In genomic region chr19:50026550-50026906, GRCh38 we compare ENCODE assay signal across 7 cellular contexts. TPM values are rescaled to one million over a fixed set of nuclear protein-coding genes. Genes with fewer than 3 reads are reported as not detected.
DNase-seq lines count a peak whose midpoint lies in the region; ATAC-seq and TF ChIP-seq lines count a peak whose summit lies in the region.

No MANE protein-coding gene starts in this region.

- H4K20me1 ChIP-seq in HCT116 (ENCODE audit: insufficient read depth): 0 out of 2 replicates have a peak, but pooled peaks cover 5% of the 10 kb centered on the region

- H3K9me3 ChIP-seq in HCT116 (ENCODE audit: control insufficient read depth in 1 of 2, insufficient read depth in 1 of 2, low read depth in 1 of 2, low read length in 2 of 2) (no peaks in the 10 kb centered on the region), right cardiac atrium (ENCODE audit: control insufficient read depth, low read length) (no peaks in the 10 kb centered on the region), spleen (no peaks in the 10 kb centered on the region)

- no peak for TF ChIP-seq RAD21 in HCT116 (IDR thresholded peaks at IDR 0.05; ENCODE audit: low read depth)

- 0 out of 2 replicates have a peak overlapping the region, but pooled peaks have one; percentile 79 for H3K27ac ChIP-seq in HCT116 (ENCODE audit: low read depth, low read length)
- no peak overlapping the region for H3K27ac ChIP-seq in right cardiac atrium (ENCODE audit: low read length)
- H3K27ac ChIP-seq in spleen: peak overlapping the region in 7 of 8 donors; percentile 92 to 98 (median 96)

- BruUV-seq in HCT116 (replicated peaks; lab: Mats Ljungman, UMichigan): no TSS peak

- CTCF ChIA-PET in HCT116 (lab: Charles Lee): no interaction called here

- 82% methylated on average over 7 of the region's 7 CpGs for WGBS in right cardiac atrium
- WGBS in spleen, 5 donors: 82 to 91% (median 89%) methylated on average over 7 of the region's 7 CpGs

- H3K4me1 ChIP-seq in HCT116 (ENCODE audit: control insufficient read depth in 1 of 2, insufficient read depth in 2 of 2, low read length in 2 of 2): peaks cover 5 to 23% of the 10 kb centered on the region in 2 experiments; a peak in 2 of 4 replicates
- peaks cover 6% of the 10 kb centered on the region for H3K4me1 ChIP-seq in right cardiac atrium (ENCODE audit: control insufficient read depth, insufficient read depth, low read length)
- H3K4me1 ChIP-seq in spleen: peaks cover 15 to 91% (median 54%) of the 10 kb centered on the region in 6 donors

- intact Hi-C loops in HCT116 (cut with micrococcal nuclease): no loop called here
- intact Hi-C loops in right cardiac atrium (cut with DNase I): no loop called here
- intact Hi-C loops in spleen (cut with DNase I; ENCODE audit: low total_unique reads): no loop called here

- POLR2A ChIA-PET in HCT116 (lab: Charles Lee): no interaction called here

- ATAC-seq in HCT116 (no peak), right cardiac atrium (no peak), HG02571 (IDR thresholded peaks at IDR 0.05; ENCODE audit: unreplicated experiment) (no peak)

- RAD21 ChIA-PET in HCT116 (lab: Charles Lee; ENCODE audit: low non-redundant PET in 1 of 2, low total read pairs in 2 of 2, uncharacterized antibody in 2 of 2, unreplicated experiment in 2 of 2): no interaction called here

- TF ChIP-seq CTCF in HCT116 (IDR thresholded peaks at IDR 0.05 in 2 of 3, conservative IDR thresholded peaks at IDR 0.05 in 1 of 3; ENCODE audit: borderline replicate concordance in 1 of 3, insufficient read depth in 1 of 3, low read depth in 2 of 3, low read length in 2 of 3): no peak
- no peak for TF ChIP-seq CTCF in WI38 (IDR thresholded peaks at IDR 0.05; ENCODE audit: low read depth, low read length)
- no peak for TF ChIP-seq CTCF in spleen (IDR thresholded peaks at IDR 0.05 in 8 of 11, conservative IDR thresholded peaks at IDR 0.05 in 3 of 11)

- TF ChIP-seq POLR2A in HCT116 (IDR thresholded peaks at IDR 0.05; ENCODE audit: borderline replicate concordance, extremely low read depth, insufficient read depth, insufficient read length) (no peak), spleen (IDR thresholded peaks at IDR 0.05) (no peak)

- H2AFZ ChIP-seq in HCT116 (ENCODE audit: low read depth, low read length, poor library complexity, severe bottlenecking): no peak overlapping the region

- H3K4me2 ChIP-seq in HCT116 (ENCODE audit: low read length): peak overlapping the region; percentile 98

- peaks cover 89% of the 10 kb centered on the region for H3K79me2 ChIP-seq in HCT116 (ENCODE audit: insufficient read depth, low read length)

- 0 out of 2 replicates have a peak overlapping the region, but pooled peaks have one; percentile 55 for H3K9ac ChIP-seq in HCT116 (ENCODE audit: low read length)

- H3K27me3 ChIP-seq in HCT116 (ENCODE audit: insufficient read depth, low read length): no peaks in the 10 kb centered on the region
- H3K27me3 ChIP-seq in right cardiac atrium (ENCODE audit: control insufficient read depth, insufficient read depth): no peaks in the 10 kb centered on the region
- no peaks in the 10 kb centered on the region for H3K27me3 ChIP-seq in spleen (replicated peaks in 1 of 7)

- H3K36me3 ChIP-seq in HCT116 (ENCODE audit: control insufficient read depth in 1 of 2, insufficient read depth in 2 of 2, low read length in 2 of 2) (peaks cover 4 to 16% of the 10 kb centered on the region in 2 experiments; a peak in 2 of 4 replicates), spleen (peaks cover 0 to 35% (median 13%) of the 10 kb centered on the region in 6 donors)

- no peak for DNase-seq in HCT116 (ENCODE audit: low read depth, low spot score)
- no peak for DNase-seq in right cardiac atrium
- DNase-seq in spleen: no peak
- no peak for DNase-seq in DMS 273 (lab: John Stamatoyannopoulos, UW; ENCODE audit: unreplicated experiment)
- DNase-seq in SW480 (ENCODE audit: low spot score): no peak

- H3K4me3 ChIP-seq in HCT116 (replicated peaks in 1 of 2; ENCODE audit: low read depth in 1 of 2, low read length in 2 of 2) (peak overlapping the region; percentile 68 to 100), WI38 (ENCODE audit: low read depth, low read length) (peak overlapping the region; percentile 70), right cardiac atrium (ENCODE audit: low read length) (peak overlapping the region; percentile 44), spleen (peak overlapping the region; percentile 62 to 85 (median 82))

- no peaks in the 10 kb centered on the region for H3K9me2 ChIP-seq in HCT116 (ENCODE audit: insufficient read depth)

TF ChIP-seq in HCT116, 20 proteins besides CTCF, POLR2A, EP300 and RAD21:
- TF ChIP-seq SRF (IDR thresholded peaks at IDR 0.05; ENCODE audit: low read depth) (no peak), SP1 (IDR thresholded peaks at IDR 0.05; ENCODE audit: low read depth) (no peak), MAX (IDR thresholded peaks at IDR 0.05) (no peak), CEBPB (IDR thresholded peaks at IDR 0.05; ENCODE audit: low read depth) (no peak), ZBTB33 (IDR thresholded peaks at IDR 0.05; ENCODE audit: extremely low read depth, insufficient replicate concordance, low read length) (no peak)

RNA-seq across cellular contexts. Expression of gene ZNF473, which starts 0.7 kb away (rescaled TPM):
- total RNA-seq in HCT116 (2021; ENCODE audit: unreplicated experiment) (19.8 TPM), right cardiac atrium (1 to 10 TPM; 3.9 to 5.5 (median 5.1) TPM), spleen (10 to 100 TPM; 13.5 to 24.2 (median 19.2) TPM)
- polyA plus RNA-seq in HCT116 (2012): 8.7 and 12.7 TPM in 2 replicates
- polyA plus RNA-seq in right cardiac atrium (2.1 TPM), spleen (1 to 10 TPM; 2.4 to 4.5 (median 2.5) TPM)

RNA-seq across cellular contexts. Expression of gene VRK3, which starts 1.4 kb away (rescaled TPM):
- total RNA-seq in HCT116 (2021; ENCODE audit: unreplicated experiment): 44.0 TPM
- 34.8 and 37.9 TPM in 2 replicates for polyA plus RNA-seq in HCT116 (2012)
- 10 to 100 TPM; 17.7 to 27.1 (median 24.5) TPM for total RNA-seq in right cardiac atrium
- polyA plus RNA-seq in right cardiac atrium: 15.6 TPM
- total RNA-seq in spleen: 10 to 100 TPM; 46.4 to 60.8 (median 56.6) TPM
- polyA plus RNA-seq in spleen: 10 to 100 TPM; 17.0 to 31.9 (median 20.4) TPM
